8 cellular contexts compared by ENCODE assay signal in the genomic region with DNA sequence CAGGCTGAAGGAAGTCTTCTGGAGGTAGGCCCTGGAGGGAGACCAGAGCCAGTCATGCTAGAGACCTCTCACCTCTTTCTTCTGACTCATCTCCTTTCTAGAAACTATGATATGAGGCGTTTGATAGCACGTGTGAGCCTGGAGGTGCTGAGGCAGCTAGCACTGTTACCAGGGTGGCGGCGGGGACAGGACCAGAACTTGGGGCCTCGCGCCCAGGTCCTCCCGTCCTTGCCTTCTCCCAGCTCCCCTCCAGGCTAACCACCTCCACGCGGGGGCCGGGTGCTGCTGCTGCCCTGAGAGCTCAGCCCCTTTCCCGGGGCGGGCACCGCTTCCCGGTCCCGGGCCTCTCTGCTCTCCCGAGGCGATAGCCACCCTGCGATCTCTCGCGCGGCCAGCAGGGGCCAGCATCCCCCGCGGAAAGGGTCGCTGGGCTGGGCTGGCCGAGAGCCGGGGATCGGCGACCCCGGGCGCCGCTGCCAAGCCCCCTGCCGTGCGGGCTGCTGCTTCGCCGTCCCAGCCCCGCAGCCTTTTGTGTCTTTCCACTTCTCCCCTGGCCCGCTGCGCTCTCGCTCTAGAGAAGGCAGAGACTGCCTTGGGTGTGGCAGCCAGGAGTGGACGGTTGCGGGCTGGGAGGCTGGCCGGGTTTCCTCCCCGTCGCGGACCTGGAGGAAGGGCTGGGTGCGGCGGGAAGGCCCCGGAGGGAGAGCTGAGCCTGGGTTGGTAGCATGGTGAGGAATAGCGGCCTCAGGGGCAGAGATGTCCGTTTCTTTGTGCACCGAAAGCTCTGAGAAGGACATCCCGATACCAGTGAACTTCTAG. TPM values are rescaled to one million over a fixed set of nuclear protein-coding genes. Genes with fewer than 3 reads are reported as not detected.
DNase-seq lines count a peak whose midpoint lies in the region; ATAC-seq and TF ChIP-seq lines count a peak whose summit lies in the region.

No MANE protein-coding gene starts in this region.

- no peaks in the 10 kb centered on the region for H3K9me3 Mint-ChIP-seq in activated CD4-positive, alpha-beta T cell treated with anti-CD3 and anti-CD28 coated beads, Interleukin-2, amount 10 ng/mL, durations not matched to agents 24 days and 14 days

- no peaks in the 10 kb centered on the region for H3K36me3 Mint-ChIP-seq in activated CD4-positive, alpha-beta T cell treated with anti-CD3 and anti-CD28 coated beads, Interleukin-2, amount 10 ng/mL, durations not matched to agents 24 days and 14 days (ENCODE audit: low read depth)

- H3K4me3 Mint-ChIP-seq in activated CD4-positive, alpha-beta T cell treated with anti-CD3 and anti-CD28 coated beads, Interleukin-2, amount 10 ng/mL, durations not matched to agents 24 days and 14 days, result peak overlapping the region; percentile 48

- ATAC-seq in GM18519 (IDR thresholded peaks at IDR 0.05; ENCODE audit: low FRiP score, unreplicated experiment), result peak; percentile 61
- ATAC-seq in HG03045 (IDR thresholded peaks at IDR 0.05; ENCODE audit: unreplicated experiment), result peak; percentile 92
- peak; percentile 87 for ATAC-seq in left lobe of liver

- peak overlapping the region; percentile 81 for H3K4me3 ChIP-seq in coronary artery

- DNase-seq in AG08395 (ENCODE audit: low spot score) (peak; percentile 82), NCI-H345 (lab: John Stamatoyannopoulos, UW) (peak; percentile 71), coronary artery (ENCODE audit: low spot score) (peak; percentile 82), left lobe of liver (ENCODE audit: low spot score) (peak; percentile 83)
- DNase-seq in activated CD4-positive, alpha-beta T cell treated with anti-CD3 and anti-CD28 coated beads, Interleukin-2, amount 10 ng/mL, durations not matched to agents 24 days and 14 days, result peak; percentile 91
- peak; percentile 62 for DNase-seq in stimulated activated CD4-positive, alpha-beta T cell treated with anti-CD3 and anti-CD28 coated beads, Interleukin-1b, Interleukin-23, amount 100 ng/mL, for 48 hours

- peak overlapping the region; percentile 72 to 84 for H3K27ac ChIP-seq in coronary artery

- H3K27ac Mint-ChIP-seq in activated CD4-positive, alpha-beta T cell treated with anti-CD3 and anti-CD28 coated beads, Interleukin-2, amount 10 ng/mL, durations not matched to agents 24 days and 14 days, result no peak overlapping the region

- H3K4me1 Mint-ChIP-seq in activated CD4-positive, alpha-beta T cell treated with anti-CD3 and anti-CD28 coated beads, Interleukin-2, amount 10 ng/mL, durations not matched to agents 24 days and 14 days, result no peaks in the 10 kb centered on the region

- peak; percentile 95 for TF ChIP-seq CTCF in coronary artery (IDR thresholded peaks at IDR 0.05)

- H3K27me3 Mint-ChIP-seq in activated CD4-positive, alpha-beta T cell treated with anti-CD3 and anti-CD28 coated beads, Interleukin-2, amount 10 ng/mL, durations not matched to agents 24 days and 14 days, result peaks cover 11% of the 10 kb centered on the region

- intact Hi-C loops in activated CD4-positive, alpha-beta T cell treated with anti-CD3 and anti-CD28 coated beads, Interleukin-2, amount 10 ng/mL, durations not matched to agents 24 days and 14 days (cut with micrococcal nuclease), result loop anchor here (1.0 to 2.0 kb wide), 2 partner anchors 318 to 968 kb away; no protein-coding TSS in a partner anchor

RNA-seq across cellular contexts. Expression of gene TMEM17, which starts 49.1 kb away (rescaled TPM):
- 0.14 and 0.19 TPM in 2 replicates for total RNA-seq in activated CD4-positive, alpha-beta T cell treated with anti-CD3 and anti-CD28 coated beads, Interleukin-2, amount 10 ng/mL, durations not matched to agents 24 days and 14 days
- 0.50 TPM for total RNA-seq in left lobe of liver

Comparison
In these comparisons a context has a peak if more than half of its experiments do, and no peak if none do; other contexts are left out.
1. Peak in every context shown above with its lines: DNase-seq, ATAC-seq, H3K4me3 ChIP-seq and H3K27ac ChIP-seq.